Comparison of ENCODE assay signal across 10 cellular contexts in genomic region chr1:232409584-232409983, GRCh38.
"Had no signal": no experiment of that assay in that cellular context is flagged by ENCODE, and none has a peak within 500 bp of the region (broad histone marks: within the 10 kb centered on the region; RNA-seq: fewer than 3 reads in every experiment).

No MANE protein-coding gene starts in this region.

- H3K27ac ChIP-seq: GM23248, HL-60 had no signal

- H3K4me3 Mint-ChIP-seq: H9, HFFc6 had no signal

- ATAC-seq: K562 had no signal

- H3K4me1 Mint-ChIP-seq: H9 had no signal

- H3K27ac Mint-ChIP-seq: H9, HFFc6 had no signal

- H3K9ac ChIP-seq: GM23248 had no signal

- DNase-seq: GM23248, H9, HCEC 1CT, HFFc6, IMR-90, KG1 had no signal

- FAIRE-seq: H1, H54, K562 had no signal

- H3K4me3 ChIP-seq: GM23248, K562 had no signal

- H2AFZ ChIP-seq: GM23248 had no signal
